In the genomic region with DNA sequence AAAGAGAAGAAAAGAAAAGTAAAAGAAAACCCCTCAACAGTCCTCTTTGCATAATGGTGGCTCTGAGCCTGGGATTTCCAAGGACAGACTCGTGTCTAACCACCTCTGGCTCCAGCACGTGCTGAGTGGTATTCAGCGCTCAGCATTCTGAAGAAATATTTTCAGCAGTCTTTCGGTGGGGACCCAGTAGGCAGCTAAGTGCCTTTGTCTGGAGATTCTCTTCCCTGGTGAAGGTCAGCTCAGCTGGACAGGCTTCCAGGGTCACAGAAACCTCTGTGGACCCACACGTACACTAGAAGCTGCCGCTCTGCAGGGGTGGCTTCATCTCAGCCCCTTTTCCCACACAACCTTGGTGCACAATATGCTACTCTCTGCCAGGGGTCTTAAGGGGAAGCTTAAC, we compare ENCODE assay signal across 23 cellular contexts.
"Had no signal": no experiment of that assay in that cellular context is flagged by ENCODE, and none has a peak within 500 bp of the region (broad histone marks: within the 10 kb centered on the region; RNA-seq: fewer than 3 reads in every experiment).

No MANE protein-coding gene starts in this region.

- H3K4me3 ChIP-seq: colonic mucosa, coronary artery, dorsolateral prefrontal cortex, esophagus muscularis mucosa, esophagus squamous epithelium, gastrocnemius medialis, gastroesophageal sphincter, heart left ventricle, heart right ventricle had no signal

- DNase-seq: colonic mucosa; cortex of kidney; dermis blood vessel endothelial cell; dorsolateral prefrontal cortex; effector CD4-positive, alpha-beta T cell; effector CD8-positive, alpha-beta T cell; effector memory CD4-positive, alpha-beta T cell; effector memory CD8-positive, alpha-beta T cell; endodermal cell; erythroblast; esophagus squamous epithelium; foreskin fibroblast; foreskin keratinocyte; foreskin melanocyte; gastrocnemius medialis; glutamatergic neuron; head of caudate nucleus; heart left ventricle; heart right ventricle had no signal

- H3K4me1 ChIP-seq: colonic mucosa, esophagus muscularis mucosa, esophagus squamous epithelium, foreskin keratinocyte, gastrocnemius medialis, gastroesophageal sphincter, heart left ventricle, heart right ventricle had no signal

- H3K36me3 ChIP-seq: colonic mucosa, esophagus muscularis mucosa, esophagus squamous epithelium, gastrocnemius medialis, gastroesophageal sphincter, heart left ventricle had no signal

- H3K9me3 ChIP-seq: colonic mucosa, esophagus muscularis mucosa, esophagus squamous epithelium, gastrocnemius medialis, gastroesophageal sphincter, heart left ventricle, heart right ventricle had no signal

- H3K27me3 ChIP-seq: colonic mucosa, dorsolateral prefrontal cortex, esophagus muscularis mucosa, esophagus squamous epithelium, foreskin keratinocyte, gastrocnemius medialis, gastroesophageal sphincter, heart left ventricle, heart right ventricle had no signal

- H3K27ac ChIP-seq: colonic mucosa, coronary artery, dorsolateral prefrontal cortex, epithelial cell of prostate, esophagus muscularis mucosa, esophagus squamous epithelium, foreskin keratinocyte, gastrocnemius medialis, gastroesophageal sphincter, heart left ventricle, heart right ventricle had no signal

- ATAC-seq: effector memory CD8-positive, alpha-beta T cell; foreskin keratinocyte; gastrocnemius medialis; gastroesophageal sphincter; heart left ventricle; heart right ventricle had no signal
